In the genomic region with DNA sequence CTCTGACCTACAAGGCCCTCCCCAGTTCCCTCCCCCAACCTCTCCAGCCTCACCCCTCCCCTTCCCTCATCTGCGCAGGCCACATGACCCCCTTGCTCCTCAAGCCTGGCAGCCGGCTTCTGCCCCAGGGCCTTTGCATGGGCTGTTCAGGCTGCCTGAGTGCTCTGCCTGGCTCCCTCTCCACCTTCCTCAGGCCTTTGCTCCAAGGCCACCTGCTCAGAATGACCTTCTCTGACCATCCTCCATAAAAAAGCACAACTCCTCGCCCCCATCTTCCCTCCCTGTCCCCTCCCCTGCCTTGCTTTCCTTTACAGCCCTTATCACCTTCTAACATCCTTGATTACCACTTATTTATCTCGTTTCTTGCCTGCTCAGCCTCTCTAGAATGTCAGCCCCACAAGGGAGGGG, we compare ENCODE assay signal across 1 cellular context.
TF ChIP-seq lines count a peak whose summit lies in the region.

No MANE protein-coding gene starts in this region.

TF ChIP-seq in K562, 482 proteins besides CTCF, POLR2A, EP300 and RAD21 (continued from another document and continues in another):
- TF ChIP-seq NUFIP1 (IDR thresholded peaks at IDR 0.05; ENCODE audit: partially characterized antibody): no peak
- no peak for TF ChIP-seq ZNF133 (CRISPR knock-in tag; IDR thresholded peaks at IDR 0.05)
- TF ChIP-seq, protein P1, sequence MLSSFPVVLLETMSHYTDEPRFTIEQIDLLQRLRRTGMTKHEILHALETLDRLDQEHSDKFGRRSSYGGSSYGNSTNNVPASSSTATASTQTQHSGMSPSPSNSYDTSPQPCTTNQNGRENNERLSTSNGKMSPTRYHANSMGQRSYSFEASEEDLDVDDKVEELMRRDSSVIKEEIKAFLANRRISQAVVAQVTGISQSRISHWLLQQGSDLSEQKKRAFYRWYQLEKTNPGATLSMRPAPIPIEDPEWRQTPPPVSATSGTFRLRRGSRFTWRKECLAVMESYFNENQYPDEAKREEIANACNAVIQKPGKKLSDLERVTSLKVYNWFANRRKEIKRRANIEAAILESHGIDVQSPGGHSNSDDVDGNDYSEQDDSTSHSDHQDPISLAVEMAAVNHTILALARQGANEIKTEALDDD (IDR thresholded peaks at IDR 0.05): no peak
- TF ChIP-seq GTF2F1 (IDR thresholded peaks at IDR 0.05; ENCODE audit: low read depth, low read length): no peak
- TF ChIP-seq, protein P2, sequence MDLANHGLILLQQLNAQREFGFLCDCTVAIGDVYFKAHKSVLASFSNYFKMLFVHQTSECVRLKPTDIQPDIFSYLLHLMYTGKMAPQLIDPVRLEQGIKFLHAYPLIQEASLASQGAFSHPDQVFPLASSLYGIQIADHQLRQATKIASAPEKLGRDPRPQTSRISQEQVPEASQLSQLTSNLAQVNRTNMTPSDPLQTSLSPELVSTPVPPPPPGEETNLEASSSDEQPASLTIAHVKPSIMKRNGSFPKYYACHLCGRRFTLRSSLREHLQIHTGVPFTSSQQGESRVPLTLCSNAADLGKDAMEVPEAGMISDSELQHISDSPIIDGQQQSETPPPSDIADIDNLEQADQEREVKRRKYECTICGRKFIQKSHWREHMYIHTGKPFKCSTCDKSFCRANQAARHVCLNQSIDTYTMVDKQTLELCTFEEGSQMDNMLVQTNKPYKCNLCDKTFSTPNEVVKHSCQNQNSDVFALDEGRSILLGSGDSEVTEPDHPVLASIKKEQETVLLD (IDR thresholded peaks at IDR 0.05): no peak
- TF ChIP-seq NCOA4 (IDR thresholded peaks at IDR 0.05; ENCODE audit: partially characterized antibody): no peak
- TF ChIP-seq ESRRA (IDR thresholded peaks at IDR 0.05; ENCODE audit: borderline replicate concordance, low read depth): 0 out of 2 replicates have a peak, but pooled peaks have one; percentile 39
- no peak for TF ChIP-seq BACH1 (tag; IDR thresholded peaks at IDR 0.05)
- no peak for TF ChIP-seq RBBP5 (IDR thresholded peaks at IDR 0.05; ENCODE audit: borderline replicate concordance, insufficient read depth, low read length, poor library complexity, severe bottlenecking)
- no peak for TF ChIP-seq ZKSCAN1 (IDR thresholded peaks at IDR 0.05; ENCODE audit: low read depth, low read length)
- TF ChIP-seq HDAC2 (IDR thresholded peaks at IDR 0.05): peak; percentile 92
- TF ChIP-seq NEUROD1 (IDR thresholded peaks at IDR 0.05; ENCODE audit: borderline replicate concordance, low read depth, low read length, partially characterized antibody): no peak
- no peak for TF ChIP-seq FOXJ2 (tag; IDR thresholded peaks at IDR 0.05)
- no peak for TF ChIP-seq BRD9 (IDR thresholded peaks at IDR 0.05; ENCODE audit: low read depth, partially characterized antibody)
- TF ChIP-seq POLR2B (IDR thresholded peaks at IDR 0.05; ENCODE audit: low read depth, partially characterized antibody): no peak
- no peak for TF ChIP-seq ZNF124 (CRISPR knock-in tag; IDR thresholded peaks at IDR 0.05)
- TF ChIP-seq U2AF1 (optimal IDR thresholded peaks at IDR 0.05; ENCODE audit: low read depth, low read length): no peak
- no peak for TF ChIP-seq MAFF (IDR thresholded peaks at IDR 0.05; ENCODE audit: low read length)
- TF ChIP-seq ZNF436 (CRISPR knock-in tag; IDR thresholded peaks at IDR 0.05): no peak
- TF ChIP-seq ZNF77 (CRISPR knock-in tag; IDR thresholded peaks at IDR 0.05): no peak
- TF ChIP-seq NFATC3 (IDR thresholded peaks at IDR 0.05): no peak
- TF ChIP-seq ZNF584 (CRISPR knock-in tag; IDR thresholded peaks at IDR 0.05; ENCODE audit: low read depth): no peak
- TF ChIP-seq, protein P3, sequence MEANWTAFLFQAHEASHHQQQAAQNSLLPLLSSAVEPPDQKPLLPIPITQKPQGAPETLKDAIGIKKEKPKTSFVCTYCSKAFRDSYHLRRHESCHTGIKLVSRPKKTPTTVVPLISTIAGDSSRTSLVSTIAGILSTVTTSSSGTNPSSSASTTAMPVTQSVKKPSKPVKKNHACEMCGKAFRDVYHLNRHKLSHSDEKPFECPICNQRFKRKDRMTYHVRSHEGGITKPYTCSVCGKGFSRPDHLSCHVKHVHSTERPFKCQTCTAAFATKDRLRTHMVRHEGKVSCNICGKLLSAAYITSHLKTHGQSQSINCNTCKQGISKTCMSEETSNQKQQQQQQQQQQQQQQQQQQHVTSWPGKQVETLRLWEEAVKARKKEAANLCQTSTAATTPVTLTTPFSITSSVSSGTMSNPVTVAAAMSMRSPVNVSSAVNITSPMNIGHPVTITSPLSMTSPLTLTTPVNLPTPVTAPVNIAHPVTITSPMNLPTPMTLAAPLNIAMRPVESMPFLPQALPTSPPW (CRISPR knock-in tag; IDR thresholded peaks at IDR 0.05): peak; percentile 40; the same call in 1 of the 2 replicates
- TF ChIP-seq CREBBP (IDR thresholded peaks at IDR 0.05; ENCODE audit: low read depth, low read length): no peak
- TF ChIP-seq, protein P4, sequence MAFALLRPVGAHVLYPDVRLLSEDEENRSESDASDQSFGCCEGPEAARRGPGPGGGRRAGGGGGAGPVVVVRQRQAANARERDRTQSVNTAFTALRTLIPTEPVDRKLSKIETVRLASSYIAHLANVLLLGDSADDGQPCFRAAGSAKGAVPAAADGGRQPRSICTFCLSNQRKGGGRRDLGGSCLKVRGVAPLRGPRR (CRISPR knock-in tag; IDR thresholded peaks at IDR 0.05): no peak
- peak; percentile 98 for TF ChIP-seq SMARCA5 (IDR thresholded peaks at IDR 0.05)
- TF ChIP-seq ZNF717 (CRISPR knock-in tag; IDR thresholded peaks at IDR 0.05): no peak
- TF ChIP-seq ZNF217 (CRISPR knock-in tag; IDR thresholded peaks at IDR 0.05): no peak
- no peak for TF ChIP-seq RBM22 (IDR thresholded peaks at IDR 0.05; ENCODE audit: low read depth, low read length, poor library complexity, severe bottlenecking)
- no peak for TF ChIP-seq ZBTB1 (CRISPR knock-in tag; IDR thresholded peaks at IDR 0.05; ENCODE audit: borderline replicate concordance, low read depth)
- no peak for TF ChIP-seq PCBP2 (IDR thresholded peaks at IDR 0.05; ENCODE audit: low read depth, low read length, poor library complexity, severe bottlenecking)
- no peak for TF ChIP-seq ZNF347 (CRISPR knock-in tag; IDR thresholded peaks at IDR 0.05; ENCODE audit: low read depth)
- no peak for TF ChIP-seq ARID2 (IDR thresholded peaks at IDR 0.05)
- no peak for TF ChIP-seq TCFL5 (CRISPR knock-in tag; conservative IDR thresholded peaks at IDR 0.05)
- TF ChIP-seq XRCC4 (IDR thresholded peaks at IDR 0.05; ENCODE audit: extremely low read depth, insufficient read depth, insufficient read length): no peak
- TF ChIP-seq TGIF2 (CRISPR knock-in tag; IDR thresholded peaks at IDR 0.05): no peak
- TF ChIP-seq HNRNPUL1 (IDR thresholded peaks at IDR 0.05; ENCODE audit: low read length): no peak
- no peak for TF ChIP-seq RBM14 (IDR thresholded peaks at IDR 0.05; ENCODE audit: borderline replicate concordance, insufficient read depth, low read depth, low read length)
- no peak for TF ChIP-seq ELF1 (tag; IDR thresholded peaks at IDR 0.05)
- no peak for TF ChIP-seq SP1 (CRISPR knock-in tag; IDR thresholded peaks at IDR 0.05)
- no peak for TF ChIP-seq HDAC3 (IDR thresholded peaks at IDR 0.05; ENCODE audit: borderline replicate concordance, partially characterized antibody)
- TF ChIP-seq EWSR1 (IDR thresholded peaks at IDR 0.05; ENCODE audit: borderline replicate concordance, low read depth, partially characterized antibody): no peak
- TF ChIP-seq SMAD3 (CRISPR knock-in tag; conservative IDR thresholded peaks at IDR 0.05): no peak
- no peak for TF ChIP-seq NR4A1 (CRISPR knock-in tag; IDR thresholded peaks at IDR 0.05)
- TF ChIP-seq NR4A1 (tag; IDR thresholded peaks at IDR 0.05): no peak
- no peak for TF ChIP-seq CREM (IDR thresholded peaks at IDR 0.05; ENCODE audit: low read depth)
- TF ChIP-seq, protein P5, sequence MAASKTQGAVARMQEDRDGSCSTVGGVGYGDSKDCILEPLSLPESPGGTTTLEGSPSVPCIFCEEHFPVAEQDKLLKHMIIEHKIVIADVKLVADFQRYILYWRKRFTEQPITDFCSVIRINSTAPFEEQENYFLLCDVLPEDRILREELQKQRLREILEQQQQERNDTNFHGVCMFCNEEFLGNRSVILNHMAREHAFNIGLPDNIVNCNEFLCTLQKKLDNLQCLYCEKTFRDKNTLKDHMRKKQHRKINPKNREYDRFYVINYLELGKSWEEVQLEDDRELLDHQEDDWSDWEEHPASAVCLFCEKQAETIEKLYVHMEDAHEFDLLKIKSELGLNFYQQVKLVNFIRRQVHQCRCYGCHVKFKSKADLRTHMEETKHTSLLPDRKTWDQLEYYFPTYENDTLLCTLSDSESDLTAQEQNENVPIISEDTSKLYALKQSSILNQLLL (CRISPR knock-in tag; IDR thresholded peaks at IDR 0.05; ENCODE audit: borderline replicate concordance): no peak
- no peak for TF ChIP-seq RHOXF2B (CRISPR knock-in tag; conservative IDR thresholded peaks at IDR 0.05)
- TF ChIP-seq SNRNP70 (optimal IDR thresholded peaks at IDR 0.05; ENCODE audit: low read depth, low read length): no peak
- TF ChIP-seq MCM7 (IDR thresholded peaks at IDR 0.05): no peak
- no peak for TF ChIP-seq ZNF354B (CRISPR knock-in tag; IDR thresholded peaks at IDR 0.05)
- TF ChIP-seq SUPT5H (IDR thresholded peaks at IDR 0.05): no peak
- TF ChIP-seq U2AF2 (optimal IDR thresholded peaks at IDR 0.05; ENCODE audit: low read depth, low read length): no peak
- peak; percentile 92; the same call in 1 of the 2 replicates for TF ChIP-seq HDGF (IDR thresholded peaks at IDR 0.05)
- no peak for TF ChIP-seq BRD4 (IDR thresholded peaks at IDR 0.05)
- TF ChIP-seq BRF1 (IDR thresholded peaks at IDR 0.05; ENCODE audit: borderline replicate concordance, extremely low read depth, insufficient read length): no peak
- TF ChIP-seq, protein P6, sequence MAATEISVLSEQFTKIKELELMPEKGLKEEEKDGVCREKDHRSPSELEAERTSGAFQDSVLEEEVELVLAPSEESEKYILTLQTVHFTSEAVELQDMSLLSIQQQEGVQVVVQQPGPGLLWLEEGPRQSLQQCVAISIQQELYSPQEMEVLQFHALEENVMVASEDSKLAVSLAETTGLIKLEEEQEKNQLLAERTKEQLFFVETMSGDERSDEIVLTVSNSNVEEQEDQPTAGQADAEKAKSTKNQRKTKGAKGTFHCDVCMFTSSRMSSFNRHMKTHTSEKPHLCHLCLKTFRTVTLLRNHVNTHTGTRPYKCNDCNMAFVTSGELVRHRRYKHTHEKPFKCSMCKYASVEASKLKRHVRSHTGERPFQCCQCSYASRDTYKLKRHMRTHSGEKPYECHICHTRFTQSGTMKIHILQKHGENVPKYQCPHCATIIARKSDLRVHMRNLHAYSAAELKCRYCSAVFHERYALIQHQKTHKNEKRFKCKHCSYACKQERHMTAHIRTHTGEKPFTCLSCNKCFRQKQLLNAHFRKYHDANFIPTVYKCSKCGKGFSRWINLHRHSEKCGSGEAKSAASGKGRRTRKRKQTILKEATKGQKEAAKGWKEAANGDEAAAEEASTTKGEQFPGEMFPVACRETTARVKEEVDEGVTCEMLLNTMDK (IDR thresholded peaks at IDR 0.05; ENCODE audit: borderline replicate concordance, insufficient read depth, low read depth, low read length, poor library complexity, severe bottlenecking): no peak
- no peak for TF ChIP-seq ZFPM2 (CRISPR knock-in tag; IDR thresholded peaks at IDR 0.05)
- no peak for TF ChIP-seq MCM2 (IDR thresholded peaks at IDR 0.05; ENCODE audit: low read depth)
- TF ChIP-seq CHCHD3 (CRISPR knock-in tag; IDR thresholded peaks at IDR 0.05): no peak
- TF ChIP-seq, protein P7, sequence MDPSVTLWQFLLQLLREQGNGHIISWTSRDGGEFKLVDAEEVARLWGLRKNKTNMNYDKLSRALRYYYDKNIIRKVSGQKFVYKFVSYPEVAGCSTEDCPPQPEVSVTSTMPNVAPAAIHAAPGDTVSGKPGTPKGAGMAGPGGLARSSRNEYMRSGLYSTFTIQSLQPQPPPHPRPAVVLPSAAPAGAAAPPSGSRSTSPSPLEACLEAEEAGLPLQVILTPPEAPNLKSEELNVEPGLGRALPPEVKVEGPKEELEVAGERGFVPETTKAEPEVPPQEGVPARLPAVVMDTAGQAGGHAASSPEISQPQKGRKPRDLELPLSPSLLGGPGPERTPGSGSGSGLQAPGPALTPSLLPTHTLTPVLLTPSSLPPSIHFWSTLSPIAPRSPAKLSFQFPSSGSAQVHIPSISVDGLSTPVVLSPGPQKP (CRISPR knock-in tag; IDR thresholded peaks at IDR 0.05): no peak
- 0 out of 4 replicates have a peak, but pooled peaks of 1 of the 2 experiments have one; percentile 47 for TF ChIP-seq FOXK2 (conservative IDR thresholded peaks at IDR 0.05 in 1 of 2, IDR thresholded peaks at IDR 0.05 in 1 of 2; ENCODE audit: low read depth in 2 of 2)
- peak; percentile 57; the same call in 1 of the 2 replicates for TF ChIP-seq MTA2 (IDR thresholded peaks at IDR 0.05; ENCODE audit: low read depth)
- TF ChIP-seq NFIX (CRISPR knock-in tag; IDR thresholded peaks at IDR 0.05; ENCODE audit: low read depth): no peak
- TF ChIP-seq, protein P8, sequence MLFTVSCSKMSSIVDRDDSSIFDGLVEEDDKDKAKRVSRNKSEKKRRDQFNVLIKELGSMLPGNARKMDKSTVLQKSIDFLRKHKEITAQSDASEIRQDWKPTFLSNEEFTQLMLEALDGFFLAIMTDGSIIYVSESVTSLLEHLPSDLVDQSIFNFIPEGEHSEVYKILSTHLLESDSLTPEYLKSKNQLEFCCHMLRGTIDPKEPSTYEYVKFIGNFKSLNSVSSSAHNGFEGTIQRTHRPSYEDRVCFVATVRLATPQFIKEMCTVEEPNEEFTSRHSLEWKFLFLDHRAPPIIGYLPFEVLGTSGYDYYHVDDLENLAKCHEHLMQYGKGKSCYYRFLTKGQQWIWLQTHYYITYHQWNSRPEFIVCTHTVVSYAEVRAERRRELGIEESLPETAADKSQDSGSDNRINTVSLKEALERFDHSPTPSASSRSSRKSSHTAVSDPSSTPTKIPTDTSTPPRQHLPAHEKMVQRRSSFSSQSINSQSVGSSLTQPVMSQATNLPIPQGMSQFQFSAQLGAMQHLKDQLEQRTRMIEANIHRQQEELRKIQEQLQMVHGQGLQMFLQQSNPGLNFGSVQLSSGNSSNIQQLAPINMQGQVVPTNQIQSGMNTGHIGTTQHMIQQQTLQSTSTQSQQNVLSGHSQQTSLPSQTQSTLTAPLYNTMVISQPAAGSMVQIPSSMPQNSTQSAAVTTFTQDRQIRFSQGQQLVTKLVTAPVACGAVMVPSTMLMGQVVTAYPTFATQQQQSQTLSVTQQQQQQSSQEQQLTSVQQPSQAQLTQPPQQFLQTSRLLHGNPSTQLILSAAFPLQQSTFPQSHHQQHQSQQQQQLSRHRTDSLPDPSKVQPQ (CRISPR knock-in tag; IDR thresholded peaks at IDR 0.05; ENCODE audit: borderline replicate concordance): no peak
- no peak for TF ChIP-seq NFRKB (IDR thresholded peaks at IDR 0.05; ENCODE audit: low read depth)
- TF ChIP-seq, protein P9, sequence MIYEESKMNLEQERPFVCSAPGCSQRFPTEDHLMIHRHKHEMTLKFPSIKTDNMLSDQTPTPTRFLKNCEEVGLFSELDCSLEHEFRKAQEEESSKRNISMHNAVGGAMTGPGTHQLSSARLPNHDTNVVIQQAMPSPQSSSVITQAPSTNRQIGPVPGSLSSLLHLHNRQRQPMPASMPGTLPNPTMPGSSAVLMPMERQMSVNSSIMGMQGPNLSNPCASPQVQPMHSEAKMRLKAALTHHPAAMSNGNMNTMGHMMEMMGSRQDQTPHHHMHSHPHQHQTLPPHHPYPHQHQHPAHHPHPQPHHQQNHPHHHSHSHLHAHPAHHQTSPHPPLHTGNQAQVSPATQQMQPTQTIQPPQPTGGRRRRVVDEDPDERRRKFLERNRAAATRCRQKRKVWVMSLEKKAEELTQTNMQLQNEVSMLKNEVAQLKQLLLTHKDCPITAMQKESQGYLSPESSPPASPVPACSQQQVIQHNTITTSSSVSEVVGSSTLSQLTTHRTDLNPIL (CRISPR knock-in tag; IDR thresholded peaks at IDR 0.05): no peak
- TF ChIP-seq THRAP3 (IDR thresholded peaks at IDR 0.05; ENCODE audit: borderline replicate concordance): no peak
- TF ChIP-seq CXXC5 (CRISPR knock-in tag; IDR thresholded peaks at IDR 0.05): no peak
- TF ChIP-seq RNF2 (IDR thresholded peaks at IDR 0.05): no peak
